1 cellular context compared by ENCODE assay signal in the genomic region with DNA sequence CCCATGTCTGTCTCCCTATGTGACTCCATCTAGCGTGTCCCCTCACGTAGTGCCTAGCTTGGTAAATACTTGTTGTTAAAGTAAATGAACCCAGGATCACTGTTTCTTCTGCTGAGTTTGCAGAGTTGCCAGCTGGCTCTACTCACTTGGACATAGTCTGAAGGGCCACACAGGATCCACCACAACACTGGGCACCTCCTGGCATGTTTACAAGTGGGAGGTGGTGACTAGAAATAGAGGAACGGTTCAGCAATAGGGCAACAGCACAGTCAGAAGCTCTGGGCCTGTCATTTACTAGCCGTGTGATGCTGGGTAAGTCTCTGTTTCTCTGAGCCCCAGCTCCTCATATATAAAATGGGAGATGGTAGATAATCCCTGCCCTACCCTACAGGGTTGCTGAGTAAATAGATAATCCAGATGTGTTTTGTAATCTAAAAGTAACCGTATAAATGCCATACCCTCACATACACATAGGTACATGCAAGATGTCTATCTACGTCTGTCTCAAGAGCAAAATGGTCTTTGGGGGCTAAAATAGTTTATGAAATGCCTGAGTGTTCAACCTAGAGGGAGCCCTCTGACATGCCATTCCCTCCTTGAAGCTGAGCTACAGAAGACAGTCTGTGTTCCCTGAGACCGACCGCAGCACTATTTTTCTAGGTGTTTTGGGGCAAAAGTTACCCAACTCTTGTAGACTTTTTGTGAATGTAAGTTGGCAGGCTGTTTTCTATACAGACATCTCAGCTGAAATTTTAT.
TF ChIP-seq lines count a peak whose summit lies in the region.

No MANE protein-coding gene starts in this region.

TF ChIP-seq in K562, 482 proteins besides CTCF, POLR2A, EP300 and RAD21:
- TF ChIP-seq CCAR2 (IDR thresholded peaks at IDR 0.05; ENCODE audit: low read depth, low read length) (no peak), ZNF184 (CRISPR knock-in tag; IDR thresholded peaks at IDR 0.05) (no peak), KAT8 (IDR thresholded peaks at IDR 0.05; ENCODE audit: low read depth) (no peak), ERF (CRISPR knock-in tag; IDR thresholded peaks at IDR 0.05) (no peak), FOXO4 (CRISPR knock-in tag; IDR thresholded peaks at IDR 0.05) (no peak)
TF ChIP-seq in K562: peak in this region for 0.
